18 cellular contexts compared by ENCODE assay signal in genomic region chr16:89242795-89243200, GRCh38. TPM values are rescaled to one million over a fixed set of nuclear protein-coding genes. Genes with fewer than 3 reads are reported as not detected.
A peak's percentile ranks its signal among the peaks of the same experiment; 100 is the strongest.
DNase-seq lines count a peak whose midpoint lies in the region; ATAC-seq, FAIRE-seq and TF ChIP-seq lines count a peak whose summit lies in the region.
"Had no signal": no experiment of that assay in that cellular context is flagged by ENCODE, and none has a peak within 500 bp of the region (broad histone marks: within the 10 kb centered on the region; RNA-seq: fewer than 3 reads in every experiment).

No MANE protein-coding gene starts in this region.

- H2AFZ ChIP-seq in astrocyte (ENCODE audit: low read depth, low read length) = no peak overlapping the region

- TF ChIP-seq CTCF in HEK293 (tag by site-specific recombination; IDR thresholded peaks at IDR 0.05) (no peak), astrocyte (IDR thresholded peaks at IDR 0.05; ENCODE audit: insufficient read depth, low read depth, low read length) (no peak), osteocyte (IDR thresholded peaks at IDR 0.05) (no peak)

- no peaks in the 10 kb centered on the region for H3K9me3 ChIP-seq in HEK293 (ENCODE audit: control insufficient read depth, insufficient read depth, low read depth, low read length)
- no peaks in the 10 kb centered on the region for H3K9me3 ChIP-seq in astrocyte (ENCODE audit: insufficient read depth, low read depth, low read length)
- H3K9me3 ChIP-seq: gastrocnemius medialis, upper lobe of right lung had no signal

- H3K9ac ChIP-seq in astrocyte (ENCODE audit: low read length) = no peak overlapping the region

- no peak overlapping the region for H3K27ac Mint-ChIP-seq in activated T-cell treated with anti-CD3 and anti-CD28 coated beads, Interleukin-2, amount 50 U/mL, for 72 hours
- H3K27ac Mint-ChIP-seq in astrocyte (ENCODE audit: unreplicated experiment) (no peak overlapping the region), osteocyte (ENCODE audit: unreplicated experiment) (no peak overlapping the region)

- H3K36me3 ChIP-seq in HEK293 (ENCODE audit: control insufficient read depth in 2 of 2, insufficient read depth in 1 of 2, low read length in 2 of 2) (no peaks in the 10 kb centered on the region), astrocyte (ENCODE audit: insufficient read depth, low read length) (no peaks in the 10 kb centered on the region)
- H3K36me3 ChIP-seq: gastrocnemius medialis, upper lobe of right lung had no signal

- ATAC-seq in activated T-cell treated with anti-CD3 and anti-CD28 coated beads, Interleukin-2, amount 50 U/mL, for 72 hours (replicated peaks in 1 of 2) = no peak
- ATAC-seq in GM21576 (IDR thresholded peaks at IDR 0.05; ENCODE audit: unreplicated experiment) (no peak), HG03342 (IDR thresholded peaks at IDR 0.05; ENCODE audit: unreplicated experiment) (no peak)
- ATAC-seq: gastrocnemius medialis, GM12878, upper lobe of right lung had no signal

- peaks cover 33% of the 10 kb centered on the region for H3K4me1 Mint-ChIP-seq in activated T-cell treated with anti-CD3 and anti-CD28 coated beads, Interleukin-2, amount 50 U/mL, for 72 hours (ENCODE audit: low read depth)
- H3K4me1 Mint-ChIP-seq in astrocyte (ENCODE audit: low read depth, unreplicated experiment) (no peaks in the 10 kb centered on the region), osteocyte (ENCODE audit: unreplicated experiment) (peaks cover 14% of the 10 kb centered on the region)

- H4K20me1 ChIP-seq in astrocyte (ENCODE audit: insufficient read depth, low read length) = no peaks in the 10 kb centered on the region

- H3K27ac ChIP-seq in HEK293 (ENCODE audit: extremely low read depth, low read depth, low read length) = no peak overlapping the region
- no peak overlapping the region for H3K27ac ChIP-seq in astrocyte (ENCODE audit: low read depth, low read length)
- H3K27ac ChIP-seq: gastrocnemius medialis, SJSA1 had no signal

- DNase-seq in activated T-cell treated with anti-CD3 and anti-CD28 coated beads, Interleukin-2, amount 50 U/mL, for 72 hours = no peak
- DNase-seq in activated T-cell treated with anti-CD3 and anti-CD28 coated beads for 4 hours (no peak), astrocyte (ENCODE audit: low read depth) (no peak), osteocyte (ENCODE audit: extremely low spot score, unreplicated experiment) (no peak)
- no peak for DNase-seq in stimulated activated CD4-positive, alpha-beta T cell treated with anti-CD3 and anti-CD28 coated beads, Interleukin-2, amount 100 ng/mL, for 48 hours
- DNase-seq: gastrocnemius medialis; GOT3; MV-4-11; occipital lobe; stimulated activated CD4-positive, alpha-beta T cell treated with anti-CD3 and anti-CD28 coated beads, Interleukin-4, amount 100 ng/mL, for 4 hours; upper lobe of right lung had no signal

- peaks cover 2% of the 10 kb centered on the region; the same call in 1 of the 2 replicates for H3K4me1 ChIP-seq in HEK293 (ENCODE audit: control insufficient read depth, insufficient read depth, low read length)
- peaks cover 8% of the 10 kb centered on the region for H3K4me1 ChIP-seq in astrocyte (ENCODE audit: insufficient read depth, low read length)

- H3K27me3 ChIP-seq in astrocyte (ENCODE audit: insufficient read depth, low read length) = no peaks in the 10 kb centered on the region
- H3K27me3 ChIP-seq: upper lobe of right lung had no signal

- no peak overlapping the region for H3K4me3 ChIP-seq in HEK293 (ENCODE audit: low read depth, low read length)
- no peak overlapping the region for H3K4me3 ChIP-seq in astrocyte (ENCODE audit: insufficient read depth, low read depth, low read length)
- H3K4me3 ChIP-seq: gastrocnemius medialis, GM12878, lung, SJSA1, upper lobe of right lung had no signal

- H3K4me3 Mint-ChIP-seq in activated T-cell treated with anti-CD3 and anti-CD28 coated beads, Interleukin-2, amount 50 U/mL, for 72 hours = peak overlapping the region; percentile 32 to 65
- H3K4me3 Mint-ChIP-seq in astrocyte (ENCODE audit: unreplicated experiment) = peak overlapping the region; percentile 57
- H3K4me3 Mint-ChIP-seq in osteocyte (ENCODE audit: unreplicated experiment) = peak overlapping the region; percentile 14

- H3K36me3 Mint-ChIP-seq in activated T-cell treated with anti-CD3 and anti-CD28 coated beads, Interleukin-2, amount 50 U/mL, for 72 hours (ENCODE audit: insufficient read depth in 2 of 2) = peaks cover 0 to 4% of the 10 kb centered on the region in 2 donors
- H3K36me3 Mint-ChIP-seq in astrocyte (ENCODE audit: low read depth, unreplicated experiment) (no peaks in the 10 kb centered on the region), osteocyte (ENCODE audit: unreplicated experiment) (no peaks in the 10 kb centered on the region)

- H3K9me3 Mint-ChIP-seq in activated T-cell treated with anti-CD3 and anti-CD28 coated beads, Interleukin-2, amount 50 U/mL, for 72 hours = no peaks in the 10 kb centered on the region
- peaks cover 4% of the 10 kb centered on the region for H3K9me3 Mint-ChIP-seq in astrocyte (ENCODE audit: unreplicated experiment)
- H3K9me3 Mint-ChIP-seq in osteocyte (ENCODE audit: unreplicated experiment) = no peaks in the 10 kb centered on the region

- H3K79me2 ChIP-seq in astrocyte (ENCODE audit: insufficient read depth, low read length) = peaks cover 8% of the 10 kb centered on the region

- POLR2A ChIA-PET in HEK293 (lab: Yijun Ruan, JAX) = no interaction called here

- no peak for FAIRE-seq in astrocyte (lab: Jason Lieb, UNC)
- FAIRE-seq: GM12878, TTC549 had no signal

- CTCF ChIA-PET in HEK293 (lab: Yijun Ruan, JAX) = interaction anchor here (1.5 kb wide), 1 partner anchor 46 kb away, joined by 3 read pairs; no protein-coding TSS in a partner anchor

- H3K4me2 ChIP-seq in astrocyte (ENCODE audit: low read length) = no peak overlapping the region

- H3K27me3 Mint-ChIP-seq in activated T-cell treated with anti-CD3 and anti-CD28 coated beads, Interleukin-2, amount 50 U/mL, for 72 hours (ENCODE audit: low read depth) = no peaks in the 10 kb centered on the region
- H3K27me3 Mint-ChIP-seq in astrocyte (ENCODE audit: low read depth, unreplicated experiment) (no peaks in the 10 kb centered on the region), osteocyte (ENCODE audit: unreplicated experiment) (no peaks in the 10 kb centered on the region)

TF ChIP-seq in HEK293, 187 proteins besides CTCF, POLR2A, EP300 and RAD21:
- no peak for TF ChIP-seq ZNF785 (tag by site-specific recombination; IDR thresholded peaks at IDR 0.05)
- TF ChIP-seq, protein P1, sequence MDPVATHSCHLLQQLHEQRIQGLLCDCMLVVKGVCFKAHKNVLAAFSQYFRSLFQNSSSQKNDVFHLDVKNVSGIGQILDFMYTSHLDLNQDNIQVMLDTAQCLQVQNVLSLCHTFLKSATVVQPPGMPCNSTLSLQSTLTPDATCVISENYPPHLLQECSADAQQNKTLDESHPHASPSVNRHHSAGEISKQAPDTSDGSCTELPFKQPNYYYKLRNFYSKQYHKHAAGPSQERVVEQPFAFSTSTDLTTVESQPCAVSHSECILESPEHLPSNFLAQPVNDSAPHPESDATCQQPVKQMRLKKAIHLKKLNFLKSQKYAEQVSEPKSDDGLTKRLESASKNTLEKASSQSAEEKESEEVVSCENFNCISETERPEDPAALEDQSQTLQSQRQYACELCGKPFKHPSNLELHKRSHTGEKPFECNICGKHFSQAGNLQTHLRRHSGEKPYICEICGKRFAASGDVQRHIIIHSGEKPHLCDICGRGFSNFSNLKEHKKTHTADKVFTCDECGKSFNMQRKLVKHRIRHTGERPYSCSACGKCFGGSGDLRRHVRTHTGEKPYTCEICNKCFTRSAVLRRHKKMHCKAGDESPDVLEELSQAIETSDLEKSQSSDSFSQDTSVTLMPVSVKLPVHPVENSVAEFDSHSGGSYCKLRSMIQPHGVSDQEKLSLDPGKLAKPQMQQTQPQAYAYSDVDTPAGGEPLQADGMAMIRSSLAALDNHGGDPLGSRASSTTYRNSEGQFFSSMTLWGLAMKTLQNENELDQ (tag by site-specific recombination; IDR thresholded peaks at IDR 0.05; ENCODE audit: low read depth) = no peak
- TF ChIP-seq ZBTB20 (tag by site-specific recombination; IDR thresholded peaks at IDR 0.05) = no peak
- no peak for TF ChIP-seq ZNF571 (tag by site-specific recombination; IDR thresholded peaks at IDR 0.05)
- peak; percentile 53 for TF ChIP-seq KLF9 (tag by site-specific recombination; IDR thresholded peaks at IDR 0.05; ENCODE audit: low read depth)
- TF ChIP-seq ZNF132 (tag by site-specific recombination; IDR thresholded peaks at IDR 0.05; ENCODE audit: borderline replicate concordance) = no peak
- no peak for TF ChIP-seq ZNF292 (tag by site-specific recombination; IDR thresholded peaks at IDR 0.05; ENCODE audit: borderline replicate concordance, low read depth)
- TF ChIP-seq ZNF16 (tag by site-specific recombination; IDR thresholded peaks at IDR 0.05; ENCODE audit: low read depth) = no peak

RNA-seq across cellular contexts. Expression of gene ZNF778, which starts 25.3 kb away (rescaled TPM):
- total RNA-seq in activated T-cell treated with anti-CD3 and anti-CD28 coated beads, Interleukin-2, amount 50 U/mL, for 72 hours = 10 to 100 TPM in 1 of 2 donors, 1 to 10 TPM in 1; 7.2 to 10.9 TPM
- total RNA-seq in astrocyte (12.2 and 15.5 TPM in 2 replicates), osteocyte (8.6 and 10.5 TPM in 2 replicates)

RNA-seq across cellular contexts. Expression of gene SLC22A31, which starts 42.5 kb away (rescaled TPM):
- total RNA-seq in activated T-cell treated with anti-CD3 and anti-CD28 coated beads, Interleukin-2, amount 50 U/mL, for 72 hours = 1 to 10 TPM; 1.3 to 1.6 TPM
- total RNA-seq in astrocyte = 0.58 and 1.3 TPM in 2 replicates
- total RNA-seq in osteocyte = not detected in 2 replicates
- total RNA-seq: gastrocnemius medialis, GM12878, occipital lobe, SJSA1 had no signal
